In the genomic region with DNA sequence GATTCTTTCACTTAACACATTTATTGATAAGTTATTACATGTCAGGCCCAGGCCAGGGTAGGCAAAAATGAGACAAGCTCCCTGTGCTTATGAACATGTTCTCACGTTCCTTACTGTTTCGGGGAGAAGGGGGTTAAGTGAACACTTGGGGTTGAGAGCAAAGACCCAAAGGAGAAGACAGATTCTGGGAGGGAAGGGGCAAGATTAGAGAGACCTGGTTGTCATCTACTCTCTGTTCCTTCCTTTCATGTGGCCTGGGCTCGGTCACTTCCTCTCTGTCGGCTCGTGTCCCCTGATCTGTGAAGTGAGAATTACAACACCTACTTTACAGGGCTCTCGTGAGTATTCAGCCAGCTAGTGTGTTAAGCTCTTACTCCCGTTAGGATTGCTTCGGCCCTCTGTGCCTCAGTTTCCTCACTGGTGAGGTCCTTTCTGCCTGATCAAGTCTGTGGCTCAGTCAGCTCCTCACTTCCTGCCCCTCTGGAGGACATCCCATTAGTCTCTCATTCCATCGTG, we compare ENCODE assay signal across 1 cellular context.
TF ChIP-seq lines count a peak whose summit lies in the region.

No MANE protein-coding gene starts in this region.

TF ChIP-seq in GM12878, 131 proteins besides CTCF, POLR2A, EP300 and RAD21 (continued from another document):
- peak; percentile 71; the same call in 1 of the 2 replicates for TF ChIP-seq CREM (IDR thresholded peaks at IDR 0.05; ENCODE audit: low read depth)
- no peak for TF ChIP-seq MYC (IDR thresholded peaks at IDR 0.05; ENCODE audit: insufficient read depth, insufficient read length, insufficient replicate concordance, low read length, severe bottlenecking)
- TF ChIP-seq WRNIP1 (IDR thresholded peaks at IDR 0.05; ENCODE audit: borderline replicate concordance, low read depth, low read length): no peak
- 0 out of 2 replicates have a peak, but pooled peaks have one; percentile 27 for TF ChIP-seq TCF12 (IDR thresholded peaks at IDR 0.05; ENCODE audit: low read depth, low read length)
- TF ChIP-seq DPF2 (IDR thresholded peaks at IDR 0.05): peak; percentile 89
- TF ChIP-seq REST (IDR thresholded peaks at IDR 0.05; ENCODE audit: low read depth, low read length): no peak
- TF ChIP-seq MEF2B (IDR thresholded peaks at IDR 0.05; ENCODE audit: partially characterized antibody, poor library complexity, severe bottlenecking): peak; percentile 67
- TF ChIP-seq, protein P1, sequence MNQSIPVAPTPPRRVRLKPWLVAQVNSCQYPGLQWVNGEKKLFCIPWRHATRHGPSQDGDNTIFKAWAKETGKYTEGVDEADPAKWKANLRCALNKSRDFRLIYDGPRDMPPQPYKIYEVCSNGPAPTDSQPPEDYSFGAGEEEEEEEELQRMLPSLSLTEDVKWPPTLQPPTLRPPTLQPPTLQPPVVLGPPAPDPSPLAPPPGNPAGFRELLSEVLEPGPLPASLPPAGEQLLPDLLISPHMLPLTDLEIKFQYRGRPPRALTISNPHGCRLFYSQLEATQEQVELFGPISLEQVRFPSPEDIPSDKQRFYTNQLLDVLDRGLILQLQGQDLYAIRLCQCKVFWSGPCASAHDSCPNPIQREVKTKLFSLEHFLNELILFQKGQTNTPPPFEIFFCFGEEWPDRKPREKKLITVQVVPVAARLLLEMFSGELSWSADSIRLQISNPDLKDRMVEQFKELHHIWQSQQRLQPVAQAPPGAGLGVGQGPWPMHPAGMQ (IDR thresholded peaks at IDR 0.05; ENCODE audit: borderline replicate concordance): no peak
- TF ChIP-seq EED (IDR thresholded peaks at IDR 0.05; ENCODE audit: low read depth): peak; percentile 87
- TF ChIP-seq ZNF207 (IDR thresholded peaks at IDR 0.05; ENCODE audit: borderline replicate concordance): peak; percentile 15; the same call in 1 of the 2 replicates
- TF ChIP-seq NFYA (IDR thresholded peaks at IDR 0.05; ENCODE audit: borderline replicate concordance, low read depth, low read length): no peak
- TF ChIP-seq ZNF622 (IDR thresholded peaks at IDR 0.05): no peak
- no peak for TF ChIP-seq ZSCAN29 (IDR thresholded peaks at IDR 0.05)
- TF ChIP-seq GATAD2B (conservative IDR thresholded peaks at IDR 0.05; ENCODE audit: low read depth): no peak; the same call in none of the 2 replicates
- peak; percentile 59; the same call in 1 of the 2 replicates for TF ChIP-seq SMARCA5 (IDR thresholded peaks at IDR 0.05)
- TF ChIP-seq, protein P2, sequence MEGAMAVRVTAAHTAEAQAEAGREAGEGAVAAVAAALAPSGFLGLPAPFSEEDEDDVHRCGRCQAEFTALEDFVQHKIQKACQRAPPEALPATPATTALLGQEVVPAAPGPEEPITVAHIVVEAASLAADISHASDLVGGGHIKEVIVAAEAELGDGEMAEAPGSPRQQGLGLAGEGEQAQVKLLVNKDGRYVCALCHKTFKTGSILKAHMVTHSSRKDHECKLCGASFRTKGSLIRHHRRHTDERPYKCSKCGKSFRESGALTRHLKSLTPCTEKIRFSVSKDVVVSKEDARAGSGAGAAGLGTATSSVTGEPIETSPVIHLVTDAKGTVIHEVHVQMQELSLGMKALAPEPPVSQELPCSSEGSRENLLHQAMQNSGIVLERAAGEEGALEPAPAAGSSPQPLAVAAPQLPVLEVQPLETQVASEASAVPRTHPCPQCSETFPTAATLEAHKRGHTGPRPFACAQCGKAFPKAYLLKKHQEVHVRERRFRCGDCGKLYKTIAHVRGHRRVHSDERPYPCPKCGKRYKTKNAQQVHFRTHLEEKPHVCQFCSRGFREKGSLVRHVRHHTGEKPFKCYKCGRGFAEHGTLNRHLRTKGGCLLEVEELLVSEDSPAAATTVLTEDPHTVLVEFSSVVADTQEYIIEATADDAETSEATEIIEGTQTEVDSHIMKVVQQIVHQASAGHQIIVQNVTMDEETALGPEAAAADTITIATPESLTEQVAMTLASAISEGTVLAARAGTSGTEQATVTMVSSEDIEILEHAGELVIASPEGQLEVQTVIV (IDR thresholded peaks at IDR 0.05; ENCODE audit: borderline replicate concordance, partially characterized antibody): no peak
- no peak for TF ChIP-seq NFIC (IDR thresholded peaks at IDR 0.05; ENCODE audit: low read depth, low read length)
